ENCODE assay signal across 1 cellular context in genomic region chr13:41054212-41054877, GRCh38.
A peak's percentile ranks its signal among the peaks of the same experiment; 100 is the strongest.
TF ChIP-seq lines count a peak whose summit lies in the region.

No MANE protein-coding gene starts in this region.

TF ChIP-seq in HepG2, 621 proteins besides CTCF, POLR2A, EP300 and RAD21 (continued from another document):
- TF ChIP-seq ZHX2 (IDR thresholded peaks at IDR 0.05; ENCODE audit: low read depth): no peak
- TF ChIP-seq ZHX2 (CRISPR knock-in tag; IDR thresholded peaks at IDR 0.05; ENCODE audit: borderline replicate concordance): no peak
- TF ChIP-seq SSRP1 (CRISPR knock-in tag; IDR thresholded peaks at IDR 0.05): no peak
- TF ChIP-seq RBM39 (IDR thresholded peaks at IDR 0.05; ENCODE audit: low read depth, low read length, poor library complexity, severe bottlenecking): no peak
- no peak for TF ChIP-seq ZNF75D (CRISPR knock-in tag; IDR thresholded peaks at IDR 0.05; ENCODE audit: borderline replicate concordance)
- TF ChIP-seq MIER3 (CRISPR knock-in tag; IDR thresholded peaks at IDR 0.05; ENCODE audit: borderline replicate concordance): no peak
- no peak for TF ChIP-seq ZNF687 (CRISPR knock-in tag; IDR thresholded peaks at IDR 0.05)
- TF ChIP-seq ZNF276 (CRISPR knock-in tag; IDR thresholded peaks at IDR 0.05; ENCODE audit: low read depth): no peak
- no peak for TF ChIP-seq MXI1 (IDR thresholded peaks at IDR 0.05; ENCODE audit: borderline replicate concordance, low read depth, low read length)
- TF ChIP-seq ZBED4 (CRISPR knock-in tag; IDR thresholded peaks at IDR 0.05; ENCODE audit: borderline replicate concordance): no peak
- TF ChIP-seq ZNF570 (CRISPR knock-in tag; IDR thresholded peaks at IDR 0.05; ENCODE audit: borderline replicate concordance): no peak
- TF ChIP-seq SAP130 (CRISPR knock-in tag; IDR thresholded peaks at IDR 0.05; ENCODE audit: low read depth): peak; percentile 43; the same call in 1 of the 2 replicates
- no peak for TF ChIP-seq ZNF282 (IDR thresholded peaks at IDR 0.05; ENCODE audit: partially characterized antibody)
